24 cellular contexts compared by ENCODE assay signal in genomic region chr12:88856201-88856600, GRCh38.
"Had no signal": no experiment of that assay in that cellular context is flagged by ENCODE, and none has a peak within 500 bp of the region (broad histone marks: within the 10 kb centered on the region; RNA-seq: fewer than 3 reads in every experiment).

No MANE protein-coding gene starts in this region.

- H3K27me3 ChIP-seq: adrenal gland, brain microvascular endothelial cell, gastroesophageal sphincter, neural progenitor cell, spleen, testis, transverse colon had no signal

- H3K36me3 ChIP-seq: adrenal gland, brain microvascular endothelial cell, gastroesophageal sphincter, neural progenitor cell, spleen, transverse colon, WERI-Rb-1 had no signal

- ATAC-seq: activated CD4-positive, CD25-positive, alpha-beta regulatory T cell treated with anti-CD3 and anti-CD28 coated beads, Interleukin-2, amount 50 U/mL, for 24 hours; gastroesophageal sphincter; left colon; natural killer cell; right cardiac atrium had no signal

- H2AFZ ChIP-seq: neural progenitor cell had no signal

- H3K9me3 ChIP-seq: adrenal gland, gastroesophageal sphincter, testis, transverse colon had no signal

- H3K4me3 ChIP-seq: adrenal gland, gastroesophageal sphincter, neural progenitor cell, spleen, testis, transverse colon had no signal

- DNase-seq: activated CD4-positive, alpha-beta memory T cell treated with anti-CD3 and anti-CD28 coated beads for 36 hours; activated CD4-positive, alpha-beta T cell treated with anti-CD3 and anti-CD28 coated beads, Interleukin-2, amount 10 ng/mL, durations not matched to agents 24 days and 14 days; activated CD8-positive, alpha-beta memory T cell treated with anti-CD3 and anti-CD28 coated beads, Interleukin-2, amount 50 U/mL, for 4 hours; activated effector memory CD4-positive, alpha-beta T cell treated with anti-CD3 and anti-CD28 coated beads, Interleukin-2, amount 50 U/mL, for 16 hours; activated naive CD4-positive, alpha-beta T cell treated with anti-CD3 and anti-CD28 coated beads for 36 hours; activated naive CD8-positive, alpha-beta T cell treated with anti-CD3 and anti-CD28 coated beads for 36 hours; activated T-cell treated with anti-CD3 and anti-CD28 coated beads, Interleukin-2, amount 50 U/mL, for 1 hour; adrenal gland; caudate nucleus; hippocampal formation; kidney; left colon; natural killer cell; occipital lobe; right cardiac atrium; spleen; stimulated activated naive CD4-positive, alpha-beta T cell treated with Interleukin-2 at 50 U/mL for 16 hours; testis; transverse colon; WERI-Rb-1 had no signal

- H3K9ac ChIP-seq: neural progenitor cell had no signal

- H3K27ac ChIP-seq: adrenal gland, gastroesophageal sphincter, neural progenitor cell, spleen, testis, transverse colon, WERI-Rb-1 had no signal

- H3K4me2 ChIP-seq: neural progenitor cell had no signal

- H3K4me1 ChIP-seq: adrenal gland, gastroesophageal sphincter, neural progenitor cell, spleen, testis, transverse colon had no signal
